ENCODE assay signal across 15 cellular contexts in genomic region chr9:35273591-35273990, GRCh38.
DNase-seq lines count a peak whose midpoint lies in the region; ATAC-seq and TF ChIP-seq lines count a peak whose summit lies in the region.
"Had no signal": no experiment of that assay in that cellular context is flagged by ENCODE, and none has a peak within 500 bp of the region (broad histone marks: within the 10 kb centered on the region; RNA-seq: fewer than 3 reads in every experiment).

No MANE protein-coding gene starts in this region.

- no peak for TF ChIP-seq CTCF in osteoblast (IDR thresholded peaks at IDR 0.05; ENCODE audit: extremely low read depth, low read depth, low read length)
- no peak for TF ChIP-seq CTCF in left ventricle myocardium inferior (IDR thresholded peaks at IDR 0.05; ENCODE audit: borderline replicate concordance)

- H3K4me2 ChIP-seq in osteoblast (ENCODE audit: insufficient read depth, low read length), result no peak overlapping the region
- H3K4me2 ChIP-seq: BLaER1 had no signal

- no peak overlapping the region for H3K4me3 ChIP-seq in osteoblast (ENCODE audit: insufficient read depth, low read length)
- H3K4me3 ChIP-seq in left ventricle myocardium inferior, result no peak overlapping the region
- H3K4me3 ChIP-seq: BLaER1 had no signal

- H4K20me1 ChIP-seq in osteoblast (ENCODE audit: insufficient read depth, low read length), result no peaks in the 10 kb centered on the region
- H4K20me1 ChIP-seq: BLaER1 had no signal

- DNase-seq in activated CD4-positive, alpha-beta T cell treated with anti-CD3 and anti-CD28 coated beads for 48 hours, result peak; percentile 8
- no peak for DNase-seq in activated CD4-positive, alpha-beta T cell treated with anti-CD3 and anti-CD28 coated beads for 1 hour
- DNase-seq in osteoblast (ENCODE audit: insufficient read length, low spot score, missing footprints), result no peak
- no peak for DNase-seq in left ventricle myocardium inferior
- DNase-seq in Right ventricle myocardium superior, result no peak
- DNase-seq: CD8-positive, alpha-beta T cell; H7; KBM-7; NCI-H1436 treated with DMSO at 0.1 percent for 48 hours; NCI-H2081 had no signal

- H3K27me3 ChIP-seq in osteoblast (ENCODE audit: insufficient read depth, low read length), result no peaks in the 10 kb centered on the region
- H3K27me3 ChIP-seq in left ventricle myocardium inferior (ENCODE audit: low read depth), result no peaks in the 10 kb centered on the region
- H3K27me3 ChIP-seq: BLaER1 had no signal

- intact Hi-C loops in left ventricle myocardium inferior (cut with micrococcal nuclease), result no loop called here
- intact Hi-C loops in Right ventricle myocardium superior (cut with DNase I), result no loop called here

- H3K9me3 ChIP-seq in osteoblast (ENCODE audit: low read depth, low read length) (no peaks in the 10 kb centered on the region), left ventricle myocardium inferior (replicated peaks) (no peaks in the 10 kb centered on the region)
- H3K9me3 ChIP-seq: BLaER1 had no signal

- H3K27ac ChIP-seq in osteoblast (ENCODE audit: low read depth, low read length) (peak overlapping the region; percentile 35), left ventricle myocardium inferior (replicated peaks) (no peak overlapping the region)
- H3K27ac ChIP-seq: 22Rv1, BLaER1 had no signal

- no peaks in the 10 kb centered on the region for H3K79me2 ChIP-seq in osteoblast (ENCODE audit: insufficient read depth, low read length)

- H3K4me1 ChIP-seq in osteoblast (ENCODE audit: insufficient read depth, low read length), result peaks cover 30% of the 10 kb centered on the region
- H3K4me1 ChIP-seq in left ventricle myocardium inferior, result peaks cover 47% of the 10 kb centered on the region

- ATAC-seq in GM18867 (IDR thresholded peaks at IDR 0.05; ENCODE audit: unreplicated experiment) (peak; percentile 75), HG03378 (IDR thresholded peaks at IDR 0.05; ENCODE audit: unreplicated experiment) (peak; percentile 53), HG03135 (IDR thresholded peaks at IDR 0.05; ENCODE audit: unreplicated experiment) (no peak), Right ventricle myocardium superior (ENCODE audit: poor library complexity) (no peak)
- ATAC-seq: CD8-positive, alpha-beta T cell had no signal

- H2AFZ ChIP-seq in osteoblast (ENCODE audit: low read length), result no peak overlapping the region

- H3K36me3 ChIP-seq in osteoblast (ENCODE audit: insufficient read depth, low read length) (no peaks in the 10 kb centered on the region), left ventricle myocardium inferior (no peaks in the 10 kb centered on the region)
- H3K36me3 ChIP-seq: BLaER1 had no signal

Comparison
In these comparisons a context has a peak if more than half of its experiments do, and no peak if none do; other contexts are left out.
1. ATAC-seq: peak in GM18867 (single experiment) and HG03378 (single experiment); none in HG03135 (single experiment) and Right ventricle myocardium superior (single experiment).